10 cellular contexts compared by ENCODE assay signal in the genomic region with DNA sequence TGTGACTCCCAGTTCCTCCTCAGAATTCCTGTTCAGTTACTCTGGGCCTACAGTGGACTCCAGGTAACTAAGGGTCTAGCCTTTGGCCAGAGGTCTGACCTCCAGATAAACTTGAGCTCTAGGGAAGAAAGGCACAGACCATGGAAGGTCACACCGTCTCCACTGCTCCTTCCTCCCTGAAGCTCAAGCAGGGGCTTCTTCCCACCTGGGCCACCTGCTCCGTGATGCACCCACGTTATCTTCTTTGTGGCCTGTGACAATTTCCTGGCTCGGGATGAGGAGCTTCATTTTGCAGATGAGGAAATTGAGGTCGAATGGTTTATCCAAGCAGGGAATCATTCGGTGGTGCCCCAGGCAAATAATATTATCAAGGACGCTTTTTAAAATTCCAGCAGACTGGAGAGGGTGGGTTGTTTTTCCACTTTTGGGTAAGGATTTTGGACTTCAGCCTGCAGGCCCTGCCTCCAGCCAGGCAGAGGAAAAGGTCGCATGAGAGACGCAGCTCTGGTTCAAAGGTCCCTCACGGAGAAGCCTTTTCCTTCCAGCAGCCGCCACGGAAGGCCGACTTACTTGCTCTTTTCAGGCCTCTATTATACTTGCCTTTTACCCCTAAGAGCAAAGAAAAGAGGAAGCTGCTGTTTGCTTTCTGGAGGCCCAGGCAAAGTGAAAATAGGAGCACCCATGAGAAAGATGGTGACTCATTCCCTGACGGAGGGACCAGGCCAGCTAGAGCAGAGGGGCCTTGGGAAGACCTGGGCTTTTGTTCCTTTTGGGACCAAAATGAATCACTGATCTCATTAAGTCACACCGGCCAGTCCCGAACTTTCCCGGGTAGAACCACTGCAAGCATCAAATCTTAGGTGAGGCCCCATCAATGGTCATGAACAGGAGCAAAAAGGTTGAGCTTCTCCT. TPM values are rescaled to one million over a fixed set of nuclear protein-coding genes. Genes with fewer than 3 reads are reported as not detected.
A peak's percentile ranks its signal among the peaks of the same experiment; 100 is the strongest.
DNase-seq lines count a peak whose midpoint lies in the region; ATAC-seq, FAIRE-seq and TF ChIP-seq lines count a peak whose summit lies in the region.
"Had no signal": no experiment of that assay in that cellular context is flagged by ENCODE, and none has a peak within 500 bp of the region (broad histone marks: within the 10 kb centered on the region; RNA-seq: fewer than 3 reads in every experiment).

No MANE protein-coding gene starts in this region.

- no peak overlapping the region for H3K56ac ChIP-seq in H1 (replicated peaks; ENCODE audit: insufficient read length, low read depth, low read length)

- H4K91ac ChIP-seq in H1 (replicated peaks; ENCODE audit: insufficient read length, low read length): no peak overlapping the region

- no peak for DNase-seq in GM12891 (ENCODE audit: insufficient read length, low spot score)
- DNase-seq in NOMO-1 treated with dmso at 0.1 percent for 144 hours (lab: John Stamatoyannopoulos, UW; ENCODE audit: unreplicated experiment): peak; percentile 29
- no peak for DNase-seq in H1 (ENCODE audit: low read depth in 1 of 2, low spot score in 2 of 2)
- DNase-seq in NCI-H1694 treated with DMSO at 0.1 percent for 48 hours (lab: John Stamatoyannopoulos, UW): no peak
- DNase-seq in amniotic stem cell (lab: John Stamatoyannopoulos, UW): no peak
- DNase-seq: NCI-H69; stimulated activated CD4-positive, alpha-beta T cell treated with anti-CD3 and anti-CD28 coated beads, Interleukin-2, amount 100 ng/mL, for 48 hours had no signal

- 0 out of 2 replicates have a peak overlapping the region, but pooled peaks have one; percentile 0 for H2BK15ac ChIP-seq in H1 (ENCODE audit: low read length)

- no peak overlapping the region for H2BK20ac ChIP-seq in H1 (ENCODE audit: low read length)

- TF ChIP-seq POLR2A in GM12891 (IDR thresholded peaks at IDR 0.05; ENCODE audit: low read depth, low read length) (no peak), H1 (IDR thresholded peaks at IDR 0.05; ENCODE audit: control extremely low read depth in 1 of 2, low read depth in 2 of 2, low read length in 2 of 2) (no peak)

- no peak overlapping the region for H3K4ac ChIP-seq in H1 (replicated peaks; ENCODE audit: insufficient read length, low read depth, low read length)

- H3K4me1 ChIP-seq in H1 (replicated peaks in 1 of 4; ENCODE audit: control insufficient read depth in 3 of 4, insufficient read depth in 4 of 4, low read length in 3 of 4): peaks cover 0 to 3% (median 0%) of the 10 kb centered on the region in 4 experiments; a peak in 4 of 7 replicates
- H3K4me1 ChIP-seq in rectal smooth muscle tissue (ENCODE audit: control insufficient read depth, insufficient read depth, low read length): peaks cover 10% of the 10 kb centered on the region

- H3K36me3 ChIP-seq in H1 (ENCODE audit: control insufficient read depth in 2 of 4, insufficient read depth in 4 of 4, low read length in 3 of 4): no peaks in the 10 kb centered on the region
- H3K36me3 ChIP-seq in rectal smooth muscle tissue (ENCODE audit: control insufficient read depth, insufficient read depth, low read length): no peaks in the 10 kb centered on the region

- H4K20me1 ChIP-seq in H1 (replicated peaks in 1 of 2; ENCODE audit: control insufficient read depth in 1 of 2, insufficient read depth in 2 of 2, low read length in 2 of 2): no peaks in the 10 kb centered on the region

- 89% methylated on average over 17 of the region's 17 CpGs; no CpG with 5 or more reads in 1 of the 2 experiments for WGBS in H1 (ENCODE audit: extremely low coverage in 1 of 2, insufficient coverage in 1 of 2, insufficient read length in 1 of 2, insufficient replicate concordance in 2 of 2, low coverage in 1 of 2, low lambda C conversion rate in 2 of 2, missing lambda C conversion rate in 1 of 2), 2 experiments

- H3K23ac ChIP-seq in H1 (ENCODE audit: insufficient read length): no peak overlapping the region

- no peaks in the 10 kb centered on the region for H3K9me3 ChIP-seq in H1 (ENCODE audit: insufficient read depth in 2 of 2, low read depth in 1 of 2, low read length in 1 of 2)

- H3K4me2 ChIP-seq in H1 (ENCODE audit: insufficient read depth in 1 of 2, low read depth in 2 of 2, low read length in 2 of 2): no peak overlapping the region

- no peak overlapping the region for H3K9ac ChIP-seq in H1 (replicated peaks in 1 of 4; ENCODE audit: extremely low read depth in 1 of 4, low read depth in 3 of 4, low read length in 3 of 4)
- H3K9ac ChIP-seq in rectal smooth muscle tissue (ENCODE audit: low read length): no peak overlapping the region

- H2AFZ ChIP-seq in H1 (ENCODE audit: low read length): no peak overlapping the region

- ATAC-seq in HG03571 (IDR thresholded peaks at IDR 0.05; ENCODE audit: unreplicated experiment) (no peak), HG02642 (IDR thresholded peaks at IDR 0.05; ENCODE audit: poor library complexity, unreplicated experiment) (no peak)

- no peak overlapping the region for H4K5ac ChIP-seq in H1 (ENCODE audit: insufficient read length, low read depth, low read length)

- no peak overlapping the region for H3K18ac ChIP-seq in H1 (ENCODE audit: extremely low read depth, low read length)

- no peak overlapping the region for H4K8ac ChIP-seq in H1 (ENCODE audit: extremely low read depth, insufficient read depth, low read length)

- TF ChIP-seq RAD21 in H1 (IDR thresholded peaks at IDR 0.05 in 1 of 2, conservative IDR thresholded peaks at IDR 0.05 in 1 of 2; ENCODE audit: low read depth in 2 of 2, low read length in 2 of 2): no peak

- no peak overlapping the region for H2AK5ac ChIP-seq in H1 (ENCODE audit: low read depth, low read length)

- no peak for FAIRE-seq in GM12891 (lab: Jason Lieb, UNC)
- no peak for FAIRE-seq in H1 (lab: Jason Lieb, UNC)

- H3K4me3 ChIP-seq in H1 (ENCODE audit: extremely low read depth in 1 of 4, insufficient read depth in 2 of 4, low read depth in 3 of 4, low read length in 4 of 4) (no peak overlapping the region), rectal smooth muscle tissue (ENCODE audit: low read length) (no peak overlapping the region)

- no peak for TF ChIP-seq EP300 in H1 (IDR thresholded peaks at IDR 0.05; ENCODE audit: borderline replicate concordance in 1 of 2, low read depth in 2 of 2, low read length in 2 of 2)

- H3K27me3 ChIP-seq in H1 (replicated peaks in 1 of 4; ENCODE audit: control insufficient read depth in 3 of 4, extremely low read depth in 1 of 4, insufficient read depth in 3 of 4, low read length in 3 of 4) (no peaks in the 10 kb centered on the region; a peak in 1 of 7 replicates), rectal smooth muscle tissue (ENCODE audit: control insufficient read depth, insufficient read depth, low read length) (no peaks in the 10 kb centered on the region)

- POLR2A ChIA-PET in H1 (lab: Charles Lee; ENCODE audit: partially characterized antibody): interaction anchor here (0.6 to 1.5 kb wide), 5 partner anchors 24 to 276 kb away, joined by 3 to 5 read pairs (median 4); no protein-coding TSS in a partner anchor

- TF ChIP-seq CTCF in H1 (IDR thresholded peaks at IDR 0.05; ENCODE audit: control extremely low read depth in 1 of 3, insufficient read depth in 1 of 3, low read depth in 1 of 3, low read length in 3 of 3): no peak

- H2BK120ac ChIP-seq in H1 (replicated peaks; ENCODE audit: low read depth, low read length): no peak overlapping the region

- H3K23me2 ChIP-seq in H1 (ENCODE audit: low read depth, low read length): no peaks in the 10 kb centered on the region

- H3K79me2 ChIP-seq in H1 (ENCODE audit: control insufficient read depth in 1 of 2, insufficient read depth in 2 of 2, low read length in 2 of 2): no peaks in the 10 kb centered on the region

- H3K79me1 ChIP-seq in H1 (ENCODE audit: low read depth, low read length): no peaks in the 10 kb centered on the region

- CTCF ChIA-PET in H1 (lab: Charles Lee; ENCODE audit: partially characterized antibody): interaction anchor here (0.8 to 1.1 kb wide), 2 partner anchors 79 to 145 kb away, joined by 3 read pairs; no protein-coding TSS in a partner anchor

- no peak overlapping the region for H3K27ac ChIP-seq in H1 (ENCODE audit: low read depth, low read length)
- H3K27ac ChIP-seq in rectal smooth muscle tissue (ENCODE audit: low read depth, low read length): peak overlapping the region; percentile 85

- no peak overlapping the region for H2BK5ac ChIP-seq in H1 (ENCODE audit: low read depth, low read length)

- no peak overlapping the region for H2BK12ac ChIP-seq in H1 (ENCODE audit: low read depth, low read length)

- H3K14ac ChIP-seq in H1 (ENCODE audit: insufficient read length): no peak overlapping the region

TF ChIP-seq in GM12891, 5 proteins besides CTCF, POLR2A, EP300 and RAD21:
- TF ChIP-seq SPI1 (IDR thresholded peaks at IDR 0.05; ENCODE audit: low read depth, low read length): peak; percentile 76
- TF ChIP-seq POU2F2 (IDR thresholded peaks at IDR 0.05; ENCODE audit: low read depth, low read length): no peak

TF ChIP-seq in H1, 55 proteins besides CTCF, POLR2A, EP300 and RAD21 (continues in another document):
- TF ChIP-seq, protein P1, sequence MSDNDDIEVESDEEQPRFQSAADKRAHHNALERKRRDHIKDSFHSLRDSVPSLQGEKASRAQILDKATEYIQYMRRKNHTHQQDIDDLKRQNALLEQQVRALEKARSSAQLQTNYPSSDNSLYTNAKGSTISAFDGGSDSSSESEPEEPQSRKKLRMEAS (IDR thresholded peaks at IDR 0.05): no peak
- no peak for TF ChIP-seq CBX5 (IDR thresholded peaks at IDR 0.05; ENCODE audit: low read depth, low read length)
- no peak for TF ChIP-seq HDAC6 (IDR thresholded peaks at IDR 0.05; ENCODE audit: low read depth, low read length)

RNA-seq across cellular contexts. Expression of a gene that starts 22.8 kb away (rescaled TPM):
- 5.2 TPM for polyA plus RNA-seq in GM12891 (2012; ENCODE audit: low read depth, missing spikeins)
- total RNA-seq in H1 (2021; fragmentation: NEBNext Ultra II Directional; extraction: Animal tissue kit (Norgen Biotek cat#: 25700)): 6.5 and 8.6 TPM in 2 replicates
- polyA plus RNA-seq in H1 (2011; rRNA removed): 11.4 and 11.7 TPM in 2 replicates
- polyA plus RNA-seq in H1 (2011; cell fraction: cytosol; rRNA removed): 11.3 TPM
- 15.3 TPM for polyA plus RNA-seq in H1 (2011; cell fraction: nucleus; rRNA removed)
- polyA plus RNA-seq in H1 (2012, experiment 1 of 2): 6.9 to 8.1 TPM (median 7.2 TPM) in 4 replicates
- polyA plus RNA-seq in H1 (2012, experiment 2 of 2): 7.6 TPM
- polyA plus RNA-seq in H1 (2013, experiment 1 of 2): 3.2 TPM
- 2.9 TPM for polyA plus RNA-seq in H1 (2013, experiment 2 of 2)
- 17.6 and 18.7 TPM in 2 replicates for polyA minus RNA-seq in H1 (2011; rRNA and poly(A)+ RNA removed)
- polyA minus RNA-seq in H1 (2011; cell fraction: cytosol; rRNA and poly(A)+ RNA removed): 10.2 TPM
- 47.4 TPM for polyA minus RNA-seq in H1 (2011; cell fraction: nucleus; rRNA and poly(A)+ RNA removed)

RNA-seq across cellular contexts. Expression of a gene that starts 40.2 kb away (rescaled TPM):
- polyA plus RNA-seq in GM12891 (2012; ENCODE audit: low read depth, missing spikeins): 57.4 TPM
- total RNA-seq in H1 (2021; fragmentation: NEBNext Ultra II Directional; extraction: Animal tissue kit (Norgen Biotek cat#: 25700)): 95.3 and 96.1 TPM in 2 replicates
- 106 and 119 TPM in 2 replicates for polyA plus RNA-seq in H1 (2011; rRNA removed)
- polyA plus RNA-seq in H1 (2011; cell fraction: cytosol; rRNA removed): 98.1 TPM
- 111 TPM for polyA plus RNA-seq in H1 (2011; cell fraction: nucleus; rRNA removed)
- polyA plus RNA-seq in H1 (2012, experiment 1 of 2): 66.7 to 101 TPM (median 89.0 TPM) in 4 replicates
- 62.7 TPM for polyA plus RNA-seq in H1 (2012, experiment 2 of 2)
- 77.6 TPM for polyA plus RNA-seq in H1 (2013, experiment 1 of 2)
- 91.5 TPM for polyA plus RNA-seq in H1 (2013, experiment 2 of 2)
- polyA minus RNA-seq in H1 (2011; rRNA and poly(A)+ RNA removed): 164 and 223 TPM in 2 replicates
- 56.1 TPM for polyA minus RNA-seq in H1 (2011; cell fraction: cytosol; rRNA and poly(A)+ RNA removed)
- 85.4 TPM for polyA minus RNA-seq in H1 (2011; cell fraction: nucleus; rRNA and poly(A)+ RNA removed)
